ENCODE assay signal across 18 cellular contexts in genomic region chr5:6790346-6790865, GRCh38.
DNase-seq lines count a peak whose midpoint lies in the region; ATAC-seq and TF ChIP-seq lines count a peak whose summit lies in the region.
"Had no signal": no experiment of that assay in that cellular context is flagged by ENCODE, and none has a peak within 500 bp of the region (broad histone marks: within the 10 kb centered on the region; RNA-seq: fewer than 3 reads in every experiment).

No MANE protein-coding gene starts in this region.

- no peaks in the 10 kb centered on the region for H3K9me3 ChIP-seq in Karpas-422 (ENCODE audit: low read length)
- H3K9me3 ChIP-seq: BLaER1, Caco-2 had no signal

- no peaks in the 10 kb centered on the region for H3K79me2 ChIP-seq in Karpas-422 (ENCODE audit: low read length)

- H3K9ac ChIP-seq in Karpas-422 (ENCODE audit: low read length) = no peak overlapping the region
- H3K9ac ChIP-seq: BLaER1, GM23248 had no signal

- H3K36me3 Mint-ChIP-seq in activated CD8-positive, alpha-beta memory T cell treated with anti-CD3 and anti-CD28 coated beads, Interleukin-2, amount 10 ng/mL, durations not matched to agents 7 days and 5 days = no peaks in the 10 kb centered on the region
- no peaks in the 10 kb centered on the region for H3K36me3 Mint-ChIP-seq in osteocyte (ENCODE audit: unreplicated experiment)
- H3K36me3 Mint-ChIP-seq: CD4-positive, CD25-positive, alpha-beta regulatory T cell; CD8-positive, alpha-beta T cell had no signal

- peaks cover 44% of the 10 kb centered on the region for H3K27me3 Mint-ChIP-seq in activated CD8-positive, alpha-beta memory T cell treated with anti-CD3 and anti-CD28 coated beads, Interleukin-2, amount 10 ng/mL, durations not matched to agents 7 days and 5 days
- H3K27me3 Mint-ChIP-seq in osteocyte (ENCODE audit: unreplicated experiment) = peaks cover 6% of the 10 kb centered on the region

- no peak for TF ChIP-seq CTCF in osteocyte (IDR thresholded peaks at IDR 0.05)

- H3K27ac ChIP-seq in Karpas-422 (ENCODE audit: low read length) = no peak overlapping the region
- H3K27ac ChIP-seq: 22Rv1, BLaER1, C4-2B, GM23248 had no signal

- H3K27me3 ChIP-seq in Karpas-422 (ENCODE audit: low read length) = no peaks in the 10 kb centered on the region
- H3K27me3 ChIP-seq: BLaER1 had no signal

- no peak for ATAC-seq in activated CD8-positive, alpha-beta memory T cell treated with anti-CD3 and anti-CD28 coated beads, Interleukin-2, amount 10 ng/mL, durations not matched to agents 7 days and 5 days
- ATAC-seq in HG03460 (IDR thresholded peaks at IDR 0.05; ENCODE audit: unreplicated experiment) = no peak
- ATAC-seq: CD8-positive, alpha-beta T cell; HCT116 had no signal

- no peak overlapping the region for H3K4me3 Mint-ChIP-seq in activated CD8-positive, alpha-beta memory T cell treated with anti-CD3 and anti-CD28 coated beads, Interleukin-2, amount 10 ng/mL, durations not matched to agents 7 days and 5 days
- H3K4me3 Mint-ChIP-seq in osteocyte (ENCODE audit: unreplicated experiment) = no peak overlapping the region
- H3K4me3 Mint-ChIP-seq: B cell; CD4-positive, CD25-positive, alpha-beta regulatory T cell; CD8-positive, alpha-beta T cell; H9 had no signal

- DNase-seq in activated CD8-positive, alpha-beta memory T cell treated with anti-CD3 and anti-CD28 coated beads, Interleukin-2, amount 10 ng/mL, durations not matched to agents 7 days and 5 days = peak; percentile 37
- no peak for DNase-seq in activated CD8-positive, alpha-beta memory T cell treated with anti-CD3 and anti-CD28 coated beads, Interleukin-2, amount 50 U/mL, for 4 hours
- DNase-seq in islet precursor cell = peak; percentile 25
- DNase-seq in osteocyte (ENCODE audit: extremely low spot score, unreplicated experiment) = peak; percentile 59
- DNase-seq in Karpas-422 = no peak
- DNase-seq in stimulated activated CD8-positive, alpha-beta memory T cell treated with anti-CD3 and anti-CD28 coated beads, Interleukin-4, amount 100 ng/mL, for 48 hours = no peak
- DNase-seq: Caco-2; CD4-positive, CD25-positive, alpha-beta regulatory T cell; CD8-positive, alpha-beta T cell; DND-41; GM23248; H9 had no signal

- no peak overlapping the region for H3K4me2 ChIP-seq in Karpas-422 (ENCODE audit: low read depth, low read length, poor library complexity, severe bottlenecking)

- no peak overlapping the region for H3K27ac Mint-ChIP-seq in activated CD8-positive, alpha-beta memory T cell treated with anti-CD3 and anti-CD28 coated beads, Interleukin-2, amount 10 ng/mL, durations not matched to agents 7 days and 5 days
- H3K27ac Mint-ChIP-seq in osteocyte (ENCODE audit: unreplicated experiment) = no peak overlapping the region
- H3K27ac Mint-ChIP-seq: B cell; CD4-positive, CD25-positive, alpha-beta regulatory T cell; CD8-positive, alpha-beta T cell had no signal

- no peaks in the 10 kb centered on the region for H3K36me3 ChIP-seq in Karpas-422 (ENCODE audit: insufficient read depth, low read length)
- H3K36me3 ChIP-seq: BLaER1 had no signal

- H3K9me3 Mint-ChIP-seq in activated CD8-positive, alpha-beta memory T cell treated with anti-CD3 and anti-CD28 coated beads, Interleukin-2, amount 10 ng/mL, durations not matched to agents 7 days and 5 days (ENCODE audit: low read depth) = no peaks in the 10 kb centered on the region
- no peaks in the 10 kb centered on the region for H3K9me3 Mint-ChIP-seq in osteocyte (ENCODE audit: unreplicated experiment)
- H3K9me3 Mint-ChIP-seq: CD4-positive, CD25-positive, alpha-beta regulatory T cell; CD8-positive, alpha-beta T cell; H9 had no signal

- H3K4me3 ChIP-seq in Karpas-422 (ENCODE audit: low read length) = no peak overlapping the region
- H3K4me3 ChIP-seq: BLaER1, GM23248 had no signal

- no peaks in the 10 kb centered on the region for H4K20me1 ChIP-seq in Karpas-422 (ENCODE audit: insufficient read depth, low read depth, low read length)
- H4K20me1 ChIP-seq: BLaER1 had no signal

- H3K4me1 Mint-ChIP-seq in activated CD8-positive, alpha-beta memory T cell treated with anti-CD3 and anti-CD28 coated beads, Interleukin-2, amount 10 ng/mL, durations not matched to agents 7 days and 5 days = peaks cover 22% of the 10 kb centered on the region
- peaks cover 1% of the 10 kb centered on the region for H3K4me1 Mint-ChIP-seq in osteocyte (ENCODE audit: unreplicated experiment)
- H3K4me1 Mint-ChIP-seq: B cell had no signal

- no peaks in the 10 kb centered on the region for H3K4me1 ChIP-seq in Karpas-422 (ENCODE audit: low read length)
- H3K4me1 ChIP-seq: Caco-2 had no signal

- no peak overlapping the region for H2AFZ ChIP-seq in Karpas-422 (ENCODE audit: low read length)
- H2AFZ ChIP-seq: GM23248 had no signal

- CTCF ChIA-PET in activated CD8-positive, alpha-beta memory T cell treated with anti-CD3 and anti-CD28 coated beads, Interleukin-2, amount 10 ng/mL, durations not matched to agents 7 days and 5 days (lab: Charles Lee) = interaction anchor here (1.2 to 2.2 kb wide), 2 partner anchors 24 to 30 kb away, joined by 4 to 7 read pairs; no protein-coding TSS in a partner anchor

- H3K9me2 ChIP-seq in Karpas-422 (replicated peaks; ENCODE audit: insufficient read depth, low read length) = no peaks in the 10 kb centered on the region

Comparison
In these comparisons a context has a peak if more than half of its experiments do, and no peak if none do; other contexts are left out.
1. DNase-seq: peak in activated CD8-positive, alpha-beta memory T cell treated with anti-CD3 and anti-CD28 coated beads, Interleukin-2, amount 10 ng/mL, durations not matched to agents 7 days and 5 days (single experiment), islet precursor cell (single experiment) and osteocyte (single experiment); none in activated CD8-positive, alpha-beta memory T cell treated with anti-CD3 and anti-CD28 coated beads, Interleukin-2, amount 50 U/mL, for 4 hours (single experiment), Karpas-422 (single experiment) and stimulated activated CD8-positive, alpha-beta memory T cell treated with anti-CD3 and anti-CD28 coated beads, Interleukin-4, amount 100 ng/mL, for 48 hours (single experiment).